In genomic region chr19:10088949-10089554, GRCh38 we compare ENCODE assay signal across 25 cellular contexts. TPM values are rescaled to one million over a fixed set of nuclear protein-coding genes. Genes with fewer than 3 reads are reported as not detected.
DNase-seq lines count a peak whose midpoint lies in the region; ATAC-seq, FAIRE-seq and TF ChIP-seq lines count a peak whose summit lies in the region.
"Had no signal": no experiment of that assay in that cellular context is flagged by ENCODE, and none has a peak within 500 bp of the region (broad histone marks: within the 10 kb centered on the region; RNA-seq: fewer than 3 reads in every experiment).

No MANE protein-coding gene starts in this region.

- H3K9me3 ChIP-seq in GM12878 (replicated peaks; ENCODE audit: control insufficient read depth, insufficient read depth, low read length): no peaks in the 10 kb centered on the region
- H3K9me3 ChIP-seq: BLaER1, SJCRH30 had no signal

- in situ Hi-C loops in GM12878 (cut with MboI): no loop called here

- peak; percentile 59 for TF ChIP-seq POLR2A in GM12878 (IDR thresholded peaks at IDR 0.05; ENCODE audit: low read depth, low read length)

- H3K9me3 Mint-ChIP-seq in activated naive CD4-positive, alpha-beta T cell treated with anti-CD3 and anti-CD28 coated beads, Interleukin-2, amount 10 ng/mL, durations not matched to agents 7 days and 5 days: no peaks in the 10 kb centered on the region
- no peaks in the 10 kb centered on the region for H3K9me3 Mint-ChIP-seq in stimulated activated effector memory CD8-positive, alpha-beta T cell treated with anti-CD3 and anti-CD28 coated beads, Interleukin-12 subunit alpha, Interleukin-12 subunit beta, amount 100 ng/mL, for 72 hours
- H3K9me3 Mint-ChIP-seq: CD4-positive, alpha-beta T cell had no signal

- peak; percentile 40 for FAIRE-seq in HTR-8/SVneo (lab: Jason Lieb, UNC)
- no peak for FAIRE-seq in GM12878 (lab: Jason Lieb, UNC)
- FAIRE-seq: GM12892, GM18507 had no signal

- TF ChIP-seq RAD21 in GM12878 (IDR thresholded peaks at IDR 0.05; ENCODE audit: insufficient read depth, low read depth, low read length): no peak

- no TSS peak for BruUV-seq in GM12878 (replicated peaks; lab: Mats Ljungman, UMichigan)

- RAD21 ChIA-PET in GM12878 (lab: Charles Lee; ENCODE audit: unreplicated experiment): no interaction called here

- peaks cover 8% of the 10 kb centered on the region for H3K27me3 Mint-ChIP-seq in activated naive CD4-positive, alpha-beta T cell treated with anti-CD3 and anti-CD28 coated beads, Interleukin-2, amount 10 ng/mL, durations not matched to agents 7 days and 5 days
- H3K27me3 Mint-ChIP-seq: CD4-positive, alpha-beta T cell had no signal

- H3K27ac Mint-ChIP-seq in activated naive CD4-positive, alpha-beta T cell treated with anti-CD3 and anti-CD28 coated beads, Interleukin-2, amount 10 ng/mL, durations not matched to agents 7 days and 5 days: peak overlapping the region; percentile 52
- peak overlapping the region; percentile 79 for H3K27ac Mint-ChIP-seq in stimulated activated effector memory CD8-positive, alpha-beta T cell treated with anti-CD3 and anti-CD28 coated beads, Interleukin-12 subunit alpha, Interleukin-12 subunit beta, amount 100 ng/mL, for 72 hours

- ATAC-seq in GM12878: no peak
- ATAC-seq in stimulated activated effector memory CD8-positive, alpha-beta T cell treated with anti-CD3 and anti-CD28 coated beads, Interleukin-12 subunit alpha, Interleukin-12 subunit beta, amount 100 ng/mL, for 72 hours: no peak
- ATAC-seq in HG03196 (IDR thresholded peaks at IDR 0.05; ENCODE audit: unreplicated experiment): no peak
- ATAC-seq in GM19324 (IDR thresholded peaks at IDR 0.05; ENCODE audit: low FRiP score, unreplicated experiment): no peak
- ATAC-seq: Panc1 had no signal

- no peak overlapping the region for H3K27ac ChIP-seq in GM12878 (ENCODE audit: control insufficient read depth, insufficient read depth)
- H3K27ac ChIP-seq: BLaER1, SJCRH30 had no signal

- no peak for DNase-seq in activated naive CD4-positive, alpha-beta T cell treated with anti-CD3 and anti-CD28 coated beads, Interleukin-2, amount 10 ng/mL, durations not matched to agents 7 days and 5 days
- no peak for DNase-seq in activated naive CD4-positive, alpha-beta T cell treated with anti-CD3 and anti-CD28 coated beads, Interleukin-2, amount 50 U/mL, for 16 hours
- DNase-seq in HTR-8/SVneo (ENCODE audit: insufficient read length, low spot score): no peak
- no peak for DNase-seq in GM12878 (ENCODE audit: low read depth, low spot score)
- DNase-seq in stimulated activated effector memory CD8-positive, alpha-beta T cell treated with anti-CD3 and anti-CD28 coated beads, Interleukin-12 subunit alpha, Interleukin-12 subunit beta, amount 100 ng/mL, for 72 hours (ENCODE audit: low spot score in 2 of 2): no peak
- no peak for DNase-seq in NCI-H1417 treated with DMSO at 0.1 percent for 48 hours (lab: John Stamatoyannopoulos, UW)
- DNase-seq: CD4-positive, alpha-beta T cell; COR-L47; DMS79 treated with DMSO at 0.1 percent for 48 hours; KBM-7; NCI-H1092 treated with DMSO at 0.1 percent for 48 hours; NCI-H146; NCI-H2081; NCI-H2171; NCI-H345; NCI-H524; NCI-H774; SJCRH30 had no signal

- H3K27me3 ChIP-seq in GM12878 (replicated peaks in 1 of 2; ENCODE audit: control insufficient read depth in 2 of 2, insufficient read depth in 2 of 2, low read length in 1 of 2): no peaks in the 10 kb centered on the region
- H3K27me3 ChIP-seq: BLaER1, SJCRH30 had no signal

- peaks cover 16 to 25% of the 10 kb centered on the region in 2 experiments for H3K36me3 ChIP-seq in GM12878 (ENCODE audit: control insufficient read depth in 2 of 2, insufficient read depth in 2 of 2, low read length in 1 of 2)
- H3K36me3 ChIP-seq: SJCRH30 had no signal

- H3K4me2 ChIP-seq in GM12878 (ENCODE audit: control insufficient read depth, insufficient read depth): no peak overlapping the region
- H3K4me2 ChIP-seq: BLaER1 had no signal

- no peak for TF ChIP-seq EP300 in GM12878 (IDR thresholded peaks at IDR 0.05; ENCODE audit: borderline replicate concordance in 1 of 2, control insufficient read depth in 1 of 2, low read depth in 2 of 2, low read length in 2 of 2)

- SMC1A ChIA-PET in GM12878 (lab: Charles Lee; ENCODE audit: uncharacterized antibody, unreplicated experiment): no interaction called here

- no peak overlapping the region for H3K4me3 Mint-ChIP-seq in activated naive CD4-positive, alpha-beta T cell treated with anti-CD3 and anti-CD28 coated beads, Interleukin-2, amount 10 ng/mL, durations not matched to agents 7 days and 5 days
- no peak overlapping the region for H3K4me3 Mint-ChIP-seq in stimulated activated effector memory CD8-positive, alpha-beta T cell treated with anti-CD3 and anti-CD28 coated beads, Interleukin-12 subunit alpha, Interleukin-12 subunit beta, amount 100 ng/mL, for 72 hours

- intact Hi-C loops in GM12878 (cut with micrococcal nuclease; ENCODE audit: unreplicated experiment): no loop called here

- H3K79me2 ChIP-seq in GM12878 (ENCODE audit: control insufficient read depth, insufficient read depth, low read length): peaks cover 18% of the 10 kb centered on the region

- H3K4me1 Mint-ChIP-seq in activated naive CD4-positive, alpha-beta T cell treated with anti-CD3 and anti-CD28 coated beads, Interleukin-2, amount 10 ng/mL, durations not matched to agents 7 days and 5 days: peaks cover 30% of the 10 kb centered on the region
- peaks cover 33% of the 10 kb centered on the region for H3K4me1 Mint-ChIP-seq in stimulated activated effector memory CD8-positive, alpha-beta T cell treated with anti-CD3 and anti-CD28 coated beads, Interleukin-12 subunit alpha, Interleukin-12 subunit beta, amount 100 ng/mL, for 72 hours

- no peak overlapping the region for H3K9ac ChIP-seq in GM12878 (ENCODE audit: control insufficient read depth, insufficient read depth, low read length)
- H3K9ac ChIP-seq: BLaER1 had no signal

- H3K4me1 ChIP-seq in GM12878 (ENCODE audit: control insufficient read depth, insufficient read depth, low read length): peaks cover 9% of the 10 kb centered on the region; the same call in 1 of the 2 replicates
- H3K4me1 ChIP-seq: SJCRH30 had no signal

- H4K20me1 ChIP-seq in GM12878 (ENCODE audit: control insufficient read depth, insufficient read depth): no peaks in the 10 kb centered on the region
- H4K20me1 ChIP-seq: BLaER1 had no signal

- WGBS in GM12878 (ENCODE audit: insufficient coverage, insufficient replicate concordance, low lambda C conversion rate, missing lambda C conversion rate): 92% methylated on average over 6 of the region's 6 CpGs

- H3K36me3 Mint-ChIP-seq in activated naive CD4-positive, alpha-beta T cell treated with anti-CD3 and anti-CD28 coated beads, Interleukin-2, amount 10 ng/mL, durations not matched to agents 7 days and 5 days: peaks cover 36% of the 10 kb centered on the region
- H3K36me3 Mint-ChIP-seq in stimulated activated effector memory CD8-positive, alpha-beta T cell treated with anti-CD3 and anti-CD28 coated beads, Interleukin-12 subunit alpha, Interleukin-12 subunit beta, amount 100 ng/mL, for 72 hours: peaks cover 73% of the 10 kb centered on the region

- CTCF ChIA-PET in activated naive CD4-positive, alpha-beta T cell treated with anti-CD3 and anti-CD28 coated beads, Interleukin-2, amount 10 ng/mL, durations not matched to agents 7 days and 5 days (lab: Charles Lee): interaction anchor here (1.0 kb wide), 1 partner anchor 10 kb away, joined by 3 read pairs; no protein-coding TSS in a partner anchor
- CTCF ChIA-PET in GM12878 (lab: Yijun Ruan, JAX): interaction anchor here (0.7 kb wide), 1 partner anchor 105 kb away, joined by 3 read pairs; no protein-coding TSS in a partner anchor

- H3K4me3 ChIP-seq in GM12878: no peak overlapping the region
- H3K4me3 ChIP-seq: BLaER1, SJCRH30 had no signal

- POLR2A ChIA-PET in GM12878 (lab: Charles Lee): interaction anchor here (0.6 kb wide), 2 partner anchors 23 to 36 kb away, joined by 3 to 4 read pairs; partner anchors contain the start of gene P2RY11

- H2AFZ ChIP-seq in GM12878 (ENCODE audit: control insufficient read depth, low read depth, low read length): no peak overlapping the region

- TF ChIP-seq CTCF in GM12878 (IDR thresholded peaks at IDR 0.05 in 2 of 3, conservative IDR thresholded peaks at IDR 0.05 in 1 of 3; ENCODE audit: control insufficient read depth in 2 of 3, extremely low read depth in 1 of 3, insufficient read depth in 1 of 3, low read depth in 3 of 3, low read length in 3 of 3): no peak

RNA-seq across cellular contexts. Expression of gene SHFL, which starts 2.9 kb away (rescaled TPM):
- 59.9 and 73.5 TPM in 2 replicates for total RNA-seq in GM12878 (2013; cell fraction: nucleolus; rRNA removed)
- total RNA-seq in GM12878 (2014; rRNA removed) (44.6 and 45.4 TPM in 2 replicates), GM12878 (2014; rRNA removed; fragmentation: Illumina TruSeq; extraction: Trizol) (30.5 and 30.7 TPM in 2 replicates), GM12878 (2021) (51.7 and 57.9 TPM in 2 replicates)
- polyA plus RNA-seq in GM12878 (2011; ENCODE audit: low read depth): 39.3 TPM
- polyA plus RNA-seq in GM12878 (2011; rRNA removed) (53.1 and 63.7 TPM in 2 replicates), GM12878 (2014; fragmentation: Illumina TruSeq; extraction: Trizol) (41.7 and 49.6 TPM in 2 replicates), GM12878 (2014; fragmentation: Nextera tagmentation; extraction: Ambion mirVana) (10 to 100 TPM in 1 of 2 experiments, 1 to 10 TPM in 1; 8.0 to 18.3 TPM), GM12878 (2014; rRNA removed) (83.8 and 83.9 TPM in 2 replicates), GM12878 (2016; fragmentation: Nextera tagmentation; extraction: Ambion mirVana) (10 to 100 TPM; 33.6 to 36.8 TPM)
- polyA plus RNA-seq in GM12878 (2011; cell fraction: cytosol; rRNA removed): 68.1 and 104 TPM in 2 replicates
- polyA plus RNA-seq in GM12878 (2011; cell fraction: nucleus; rRNA removed): 400 and 422 TPM in 2 replicates
- 71.2 and 100 TPM in 2 replicates for polyA plus RNA-seq in GM12878 (2012)
- 34.3 and 50.4 TPM in 2 replicates for polyA minus RNA-seq in GM12878 (2011; rRNA and poly(A)+ RNA removed)
- polyA minus RNA-seq in GM12878 (2011; cell fraction: cytosol; rRNA and poly(A)+ RNA removed): 16.6 and 22.1 TPM in 2 replicates
- 40.0 and 54.8 TPM in 2 replicates for polyA minus RNA-seq in GM12878 (2011; cell fraction: nucleus; rRNA and poly(A)+ RNA removed)
- total RNA-seq: SJCRH30 had no signal

RNA-seq across cellular contexts. Expression of gene ANGPTL6, which starts 13.4 kb away (rescaled TPM):
- 38.8 and 41.4 TPM in 2 replicates for total RNA-seq in GM12878 (2013; cell fraction: nucleolus; rRNA removed)
- total RNA-seq in GM12878 (2014; rRNA removed) (13.1 and 17.4 TPM in 2 replicates), GM12878 (2014; rRNA removed; fragmentation: Illumina TruSeq; extraction: Trizol) (6.0 and 7.2 TPM in 2 replicates), GM12878 (2021) (16.5 and 16.8 TPM in 2 replicates)
- polyA plus RNA-seq in GM12878 (2011; ENCODE audit: low read depth): 11.7 TPM
- polyA plus RNA-seq in GM12878 (2011; rRNA removed) (10.5 and 23.6 TPM in 2 replicates), GM12878 (2014; fragmentation: Illumina TruSeq; extraction: Trizol) (2.3 and 6.6 TPM in 2 replicates), GM12878 (2014; fragmentation: Nextera tagmentation; extraction: Ambion mirVana) (under 1 TPM; 0.45 to 0.90 TPM), GM12878 (2014; rRNA removed) (18.3 and 18.9 TPM in 2 replicates), GM12878 (2016; fragmentation: Nextera tagmentation; extraction: Ambion mirVana) (1 to 10 TPM; 1.3 to 4.9 TPM)
- 40.4 and 48.7 TPM in 2 replicates for polyA plus RNA-seq in GM12878 (2011; cell fraction: cytosol; rRNA removed)
- 150 and 154 TPM in 2 replicates for polyA plus RNA-seq in GM12878 (2011; cell fraction: nucleus; rRNA removed)
- polyA plus RNA-seq in GM12878 (2012): 23.2 and 29.6 TPM in 2 replicates
- 7.7 and 16.2 TPM in 2 replicates for polyA minus RNA-seq in GM12878 (2011; rRNA and poly(A)+ RNA removed)
- 8.8 and 10.2 TPM in 2 replicates for polyA minus RNA-seq in GM12878 (2011; cell fraction: cytosol; rRNA and poly(A)+ RNA removed)
- 8.5 and 16.2 TPM in 2 replicates for polyA minus RNA-seq in GM12878 (2011; cell fraction: nucleus; rRNA and poly(A)+ RNA removed)
- total RNA-seq: H7, SJCRH30 had no signal

RNA-seq across cellular contexts. Expression of gene PPAN, which starts 17.1 kb away (rescaled TPM):
- 135 and 145 TPM in 2 replicates for total RNA-seq in GM12878 (2013; cell fraction: nucleolus; rRNA removed)
- total RNA-seq in GM12878 (2014; rRNA removed): 96.5 and 123 TPM in 2 replicates
- total RNA-seq in GM12878 (2014; rRNA removed; fragmentation: Illumina TruSeq; extraction: Trizol): 67.6 and 68.9 TPM in 2 replicates
- total RNA-seq in GM12878 (2021): 147 and 165 TPM in 2 replicates
- 26.9 TPM for polyA plus RNA-seq in GM12878 (2011; ENCODE audit: low read depth)
- 40.1 and 92.2 TPM in 2 replicates for polyA plus RNA-seq in GM12878 (2011; rRNA removed)
- 92.2 and 132 TPM in 2 replicates for polyA plus RNA-seq in GM12878 (2011; cell fraction: cytosol; rRNA removed)
- 173 and 212 TPM in 2 replicates for polyA plus RNA-seq in GM12878 (2011; cell fraction: nucleus; rRNA removed)
- 78.6 and 81.6 TPM in 2 replicates for polyA plus RNA-seq in GM12878 (2012)
- polyA plus RNA-seq in GM12878 (2014; fragmentation: Illumina TruSeq; extraction: Trizol): 20.3 and 65.0 TPM in 2 replicates
- 1 to 10 TPM; 2.1 to 7.6 TPM for polyA plus RNA-seq in GM12878 (2014; fragmentation: Nextera tagmentation; extraction: Ambion mirVana)
- polyA plus RNA-seq in GM12878 (2014; rRNA removed): 149 and 196 TPM in 2 replicates
- polyA plus RNA-seq in GM12878 (2016; fragmentation: Nextera tagmentation; extraction: Ambion mirVana): 100 to 1,000 TPM; 163 to 171 TPM
- polyA minus RNA-seq in GM12878 (2011; rRNA and poly(A)+ RNA removed): 113 and 176 TPM in 2 replicates
- 70.0 and 73.4 TPM in 2 replicates for polyA minus RNA-seq in GM12878 (2011; cell fraction: cytosol; rRNA and poly(A)+ RNA removed)
- 69.6 and 130 TPM in 2 replicates for polyA minus RNA-seq in GM12878 (2011; cell fraction: nucleus; rRNA and poly(A)+ RNA removed)

RNA-seq across cellular contexts. Expression of gene P2RY11, which starts 22.4 kb away (rescaled TPM):
- total RNA-seq in GM12878 (2013; cell fraction: nucleolus; rRNA removed): 57.8 and 61.7 TPM in 2 replicates
- 11.4 and 17.4 TPM in 2 replicates for total RNA-seq in GM12878 (2014; rRNA removed)
- total RNA-seq in GM12878 (2014; rRNA removed; fragmentation: Illumina TruSeq; extraction: Trizol): 7.4 and 8.2 TPM in 2 replicates
- total RNA-seq in GM12878 (2021): 42.0 and 46.5 TPM in 2 replicates
- 5.0 TPM for polyA plus RNA-seq in GM12878 (2011; ENCODE audit: low read depth)
- 12.5 and 26.5 TPM in 2 replicates for polyA plus RNA-seq in GM12878 (2011; rRNA removed)
- 44.1 and 69.0 TPM in 2 replicates for polyA plus RNA-seq in GM12878 (2011; cell fraction: cytosol; rRNA removed)
- polyA plus RNA-seq in GM12878 (2011; cell fraction: nucleus; rRNA removed): 81.5 and 114 TPM in 2 replicates
- 28.3 and 37.9 TPM in 2 replicates for polyA plus RNA-seq in GM12878 (2012)
- polyA plus RNA-seq in GM12878 (2014; fragmentation: Illumina TruSeq; extraction: Trizol): 1.2 and 4.9 TPM in 2 replicates
- polyA plus RNA-seq in GM12878 (2014; fragmentation: Nextera tagmentation; extraction: Ambion mirVana): under 1 TPM; 0.14 to 0.57 TPM
- 32.5 and 39.0 TPM in 2 replicates for polyA plus RNA-seq in GM12878 (2014; rRNA removed)
- 1 to 10 TPM; 6.7 to 7.0 TPM for polyA plus RNA-seq in GM12878 (2016; fragmentation: Nextera tagmentation; extraction: Ambion mirVana)
- polyA minus RNA-seq in GM12878 (2011; rRNA and poly(A)+ RNA removed): 16.9 and 49.7 TPM in 2 replicates
- polyA minus RNA-seq in GM12878 (2011; cell fraction: cytosol; rRNA and poly(A)+ RNA removed): 22.1 and 26.3 TPM in 2 replicates
- polyA minus RNA-seq in GM12878 (2011; cell fraction: nucleus; rRNA and poly(A)+ RNA removed): 8.6 and 28.3 TPM in 2 replicates

RNA-seq across cellular contexts. Expression of gene EIF3G, which starts 30.6 kb away (rescaled TPM):
- 95.9 and 98.0 TPM in 2 replicates for total RNA-seq in GM12878 (2013; cell fraction: nucleolus; rRNA removed)
- total RNA-seq in GM12878 (2014; rRNA removed) (356 and 362 TPM in 2 replicates), GM12878 (2014; rRNA removed; fragmentation: Illumina TruSeq; extraction: Trizol) (187 and 220 TPM in 2 replicates), GM12878 (2021) (303 and 318 TPM in 2 replicates)
- polyA plus RNA-seq in GM12878 (2011; ENCODE audit: low read depth): 79.2 TPM
- polyA plus RNA-seq in GM12878 (2011; rRNA removed) (101 and 119 TPM in 2 replicates), GM12878 (2014; fragmentation: Illumina TruSeq; extraction: Trizol) (132 and 219 TPM in 2 replicates), GM12878 (2014; fragmentation: Nextera tagmentation; extraction: Ambion mirVana) (10 to 100 TPM; 28.0 to 48.5 TPM), GM12878 (2014; rRNA removed) (284 and 299 TPM in 2 replicates), GM12878 (2016; fragmentation: Nextera tagmentation; extraction: Ambion mirVana) (100 to 1,000 TPM; 201 to 225 TPM)
- 166 and 220 TPM in 2 replicates for polyA plus RNA-seq in GM12878 (2011; cell fraction: cytosol; rRNA removed)
- 377 and 479 TPM in 2 replicates for polyA plus RNA-seq in GM12878 (2011; cell fraction: nucleus; rRNA removed)
- polyA plus RNA-seq in GM12878 (2012): 208 and 240 TPM in 2 replicates
- 45.5 and 84.7 TPM in 2 replicates for polyA minus RNA-seq in GM12878 (2011; rRNA and poly(A)+ RNA removed)
- polyA minus RNA-seq in GM12878 (2011; cell fraction: cytosol; rRNA and poly(A)+ RNA removed): 47.4 and 49.3 TPM in 2 replicates
- polyA minus RNA-seq in GM12878 (2011; cell fraction: nucleus; rRNA and poly(A)+ RNA removed): 61.5 and 116 TPM in 2 replicates
